1 cellular context compared by ENCODE assay signal in the genomic region with DNA sequence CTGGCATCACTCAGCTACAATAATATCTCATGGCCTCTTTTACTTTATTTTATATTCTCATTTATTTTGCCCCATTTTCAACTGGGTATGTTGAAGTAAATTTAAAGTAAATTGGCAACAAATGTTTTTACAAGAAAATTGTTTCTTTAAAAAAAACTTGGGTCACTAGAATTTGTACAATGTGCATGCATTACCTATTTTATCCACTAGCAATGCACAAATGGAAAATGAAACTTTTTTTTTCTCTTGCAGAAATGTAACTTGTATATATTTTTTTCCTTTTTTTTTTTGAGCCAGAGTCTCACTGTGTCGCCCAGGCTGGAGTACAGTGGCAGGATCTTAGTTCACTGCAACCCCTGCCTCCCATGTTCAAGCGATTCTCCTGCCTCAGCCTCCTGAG.
TF ChIP-seq lines count a peak whose summit lies in the region.

No MANE protein-coding gene starts in this region.

TF ChIP-seq in HCT116, 20 proteins besides CTCF, POLR2A, EP300 and RAD21:
- TF ChIP-seq SP1 (IDR thresholded peaks at IDR 0.05; ENCODE audit: low read depth) (no peak), SRF (IDR thresholded peaks at IDR 0.05; ENCODE audit: low read depth) (no peak), SIN3A (IDR thresholded peaks at IDR 0.05; ENCODE audit: low read depth) (no peak), POLR2AphosphoS5 (IDR thresholded peaks at IDR 0.05; ENCODE audit: low read depth, low read length) (no peak), YY1 (IDR thresholded peaks at IDR 0.05; ENCODE audit: extremely low read depth, insufficient replicate concordance, low read depth, low read length) (no peak), EZH2 (IDR thresholded peaks at IDR 0.05) (no peak), ELF1 (IDR thresholded peaks at IDR 0.05; ENCODE audit: borderline replicate concordance, low read depth) (no peak), TCF7L2 (IDR thresholded peaks at IDR 0.05; ENCODE audit: borderline replicate concordance, extremely low read depth, insufficient read depth, insufficient read length) (no peak), JUND (IDR thresholded peaks at IDR 0.05) (no peak), ZFX (IDR thresholded peaks at IDR 0.05) (no peak), FOSL1 (IDR thresholded peaks at IDR 0.05; ENCODE audit: low read depth) (no peak), EZH2phosphoT487 (IDR thresholded peaks at IDR 0.05; ENCODE audit: borderline replicate concordance) (no peak), EGR1 (IDR thresholded peaks at IDR 0.05; ENCODE audit: low read depth) (no peak)
- TF ChIP-seq, protein P1, sequence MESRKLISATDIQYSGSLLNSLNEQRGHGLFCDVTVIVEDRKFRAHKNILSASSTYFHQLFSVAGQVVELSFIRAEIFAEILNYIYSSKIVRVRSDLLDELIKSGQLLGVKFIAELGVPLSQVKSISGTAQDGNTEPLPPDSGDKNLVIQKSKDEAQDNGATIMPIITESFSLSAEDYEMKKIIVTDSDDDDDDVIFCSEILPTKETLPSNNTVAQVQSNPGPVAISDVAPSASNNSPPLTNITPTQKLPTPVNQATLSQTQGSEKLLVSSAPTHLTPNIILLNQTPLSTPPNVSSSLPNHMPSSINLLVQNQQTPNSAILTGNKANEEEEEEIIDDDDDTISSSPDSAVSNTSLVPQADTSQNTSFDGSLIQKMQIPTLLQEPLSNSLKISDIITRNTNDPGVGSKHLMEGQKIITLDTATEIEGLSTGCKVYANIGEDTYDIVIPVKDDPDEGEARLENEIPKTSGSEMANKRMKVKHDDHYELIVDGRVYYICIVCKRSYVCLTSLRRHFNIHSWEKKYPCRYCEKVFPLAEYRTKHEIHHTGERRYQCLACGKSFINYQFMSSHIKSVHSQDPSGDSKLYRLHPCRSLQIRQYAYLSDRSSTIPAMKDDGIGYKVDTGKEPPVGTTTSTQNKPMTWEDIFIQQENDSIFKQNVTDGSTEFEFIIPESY (IDR thresholded peaks at IDR 0.05; ENCODE audit: extremely low read depth, insufficient replicate concordance, low read length), result no peak
- TF ChIP-seq, protein P2, sequence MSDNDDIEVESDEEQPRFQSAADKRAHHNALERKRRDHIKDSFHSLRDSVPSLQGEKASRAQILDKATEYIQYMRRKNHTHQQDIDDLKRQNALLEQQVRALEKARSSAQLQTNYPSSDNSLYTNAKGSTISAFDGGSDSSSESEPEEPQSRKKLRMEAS (IDR thresholded peaks at IDR 0.05), result no peak
